21 cellular contexts compared by ENCODE assay signal in the genomic region with DNA sequence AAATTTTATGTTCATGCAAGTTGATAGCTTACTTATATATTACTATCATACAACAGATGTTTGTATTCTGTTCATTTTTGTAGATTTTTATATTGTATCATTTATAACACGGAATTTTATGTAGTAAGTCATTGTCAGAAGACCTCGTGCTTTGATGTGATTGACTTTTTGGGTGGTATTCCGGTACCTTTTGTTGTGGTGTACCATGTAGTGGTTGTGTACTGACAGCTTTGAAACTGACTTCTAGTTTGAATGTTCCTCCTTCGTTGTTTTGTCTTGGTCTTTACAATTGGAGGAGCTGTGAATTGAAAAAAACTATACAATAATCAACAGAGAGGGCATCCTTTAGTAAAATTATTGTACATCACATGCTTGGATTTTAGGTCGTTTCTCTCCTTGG.
DNase-seq lines count a peak whose midpoint lies in the region; ATAC-seq lines count a peak whose summit lies in the region.
"Had no signal": no experiment of that assay in that cellular context is flagged by ENCODE, and none has a peak within 500 bp of the region (broad histone marks: within the 10 kb centered on the region; RNA-seq: fewer than 3 reads in every experiment).

No MANE protein-coding gene starts in this region.

- peak overlapping the region; percentile 66 for H3K4me3 Mint-ChIP-seq in activated naive CD4-positive, alpha-beta T cell treated with anti-CD3 and anti-CD28 coated beads, Interleukin-2, amount 50 U/mL, for 24 hours
- no peak overlapping the region for H3K4me3 Mint-ChIP-seq in T-helper 2 cell treated with Interferon-gamma antibody and Interleukin-4, amounts not matched to agents 5 μg/mL and 100 μg/mL, for 36 hours
- H3K4me3 Mint-ChIP-seq in effector memory CD8-positive, alpha-beta T cell = peak overlapping the region; percentile 36 to 59
- no peak overlapping the region for H3K4me3 Mint-ChIP-seq in stimulated activated naive B cell treated with anti-CD40 and anti-IgM and Interleukin-4, amounts not matched to agents 10 μg/mL and 1 μg/mL and 100 μg/mL, for 72 hours
- H3K4me3 Mint-ChIP-seq: activated T-helper 1 cell treated with anti-CD3 and anti-CD28 coated beads, Interleukin-12 subunit alpha, Interleukin-12 subunit beta, Interleukin-2, Interleukin-4 antibody, amounts not matched to agents 30 ng/mL and 10 ng/mL and 1 ng/mL, durations not matched to agents 14 hours and 24 hours and 36 hours had no signal

- H3K27me3 Mint-ChIP-seq in activated naive CD4-positive, alpha-beta T cell treated with anti-CD3 and anti-CD28 coated beads, Interleukin-2, amount 50 U/mL, for 24 hours = no peaks in the 10 kb centered on the region
- no peaks in the 10 kb centered on the region for H3K27me3 Mint-ChIP-seq in T-helper 2 cell treated with Interferon-gamma antibody and Interleukin-4, amounts not matched to agents 5 μg/mL and 100 μg/mL, for 36 hours (ENCODE audit: low read depth)
- H3K27me3 Mint-ChIP-seq in effector memory CD8-positive, alpha-beta T cell = no peaks in the 10 kb centered on the region
- no peaks in the 10 kb centered on the region for H3K27me3 Mint-ChIP-seq in stimulated activated naive B cell treated with anti-CD40 and anti-IgM and Interleukin-4, amounts not matched to agents 10 μg/mL and 1 μg/mL and 100 μg/mL, for 72 hours

- no peak overlapping the region for H3K27ac Mint-ChIP-seq in activated naive CD4-positive, alpha-beta T cell treated with anti-CD3 and anti-CD28 coated beads, Interleukin-2, amount 50 U/mL, for 24 hours
- H3K27ac Mint-ChIP-seq in T-helper 2 cell treated with Interferon-gamma antibody and Interleukin-4, amounts not matched to agents 5 μg/mL and 100 μg/mL, for 36 hours = peak overlapping the region; percentile 36
- H3K27ac Mint-ChIP-seq in effector memory CD8-positive, alpha-beta T cell = peak overlapping the region; percentile 62 to 66
- H3K27ac Mint-ChIP-seq in stimulated activated naive B cell treated with anti-CD40 and anti-IgM and Interleukin-4, amounts not matched to agents 10 μg/mL and 1 μg/mL and 100 μg/mL, for 72 hours = peak overlapping the region; percentile 11
- H3K27ac Mint-ChIP-seq: activated T-helper 1 cell treated with anti-CD3 and anti-CD28 coated beads, Interleukin-12 subunit alpha, Interleukin-12 subunit beta, Interleukin-2, Interleukin-4 antibody, amounts not matched to agents 30 ng/mL and 10 ng/mL and 1 ng/mL, durations not matched to agents 14 hours and 24 hours and 36 hours had no signal

- H3K36me3 Mint-ChIP-seq in activated naive CD4-positive, alpha-beta T cell treated with anti-CD3 and anti-CD28 coated beads, Interleukin-2, amount 50 U/mL, for 24 hours = peaks cover 28% of the 10 kb centered on the region
- H3K36me3 Mint-ChIP-seq in T-helper 2 cell treated with Interferon-gamma antibody and Interleukin-4, amounts not matched to agents 5 μg/mL and 100 μg/mL, for 36 hours (ENCODE audit: low read depth) = peaks cover 73% of the 10 kb centered on the region
- H3K36me3 Mint-ChIP-seq in effector memory CD8-positive, alpha-beta T cell (ENCODE audit: insufficient read depth) = peaks cover 71% of the 10 kb centered on the region
- peaks cover 40 to 54% of the 10 kb centered on the region in 2 donors for H3K36me3 Mint-ChIP-seq in stimulated activated naive B cell treated with anti-CD40 and anti-IgM and Interleukin-4, amounts not matched to agents 10 μg/mL and 1 μg/mL and 100 μg/mL, for 72 hours

- no peak for DNase-seq in activated naive CD4-positive, alpha-beta T cell (lab: John Stamatoyannopoulos, UW)
- DNase-seq in T-helper 2 cell treated with Interferon-gamma antibody and Interleukin-4, amounts not matched to agents 5 μg/mL and 100 μg/mL, for 36 hours (ENCODE audit: low spot score) = no peak
- no peak for DNase-seq in effector memory CD8-positive, alpha-beta T cell
- DNase-seq in stimulated activated naive B cell treated with anti-CD40 and anti-IgM and Interleukin-4, amounts not matched to agents 10 μg/mL and 1 μg/mL and 100 μg/mL, for 72 hours = no peak
- no peak for DNase-seq in NCI-H2227 (lab: John Stamatoyannopoulos, UW; ENCODE audit: unreplicated experiment)
- DNase-seq: amygdala, DMS79, dorsolateral prefrontal cortex, erythroblast, foreskin melanocyte, lower lobe of right lung, NCI-H1930, NCI-H226, NCI-H82, pancreas, PC-3, SHP77 had no signal

- no peaks in the 10 kb centered on the region for H3K9me3 Mint-ChIP-seq in activated naive CD4-positive, alpha-beta T cell treated with anti-CD3 and anti-CD28 coated beads, Interleukin-2, amount 50 U/mL, for 24 hours
- H3K9me3 Mint-ChIP-seq in T-helper 2 cell treated with Interferon-gamma antibody and Interleukin-4, amounts not matched to agents 5 μg/mL and 100 μg/mL, for 36 hours = no peaks in the 10 kb centered on the region
- H3K9me3 Mint-ChIP-seq in effector memory CD8-positive, alpha-beta T cell = no peaks in the 10 kb centered on the region
- no peaks in the 10 kb centered on the region for H3K9me3 Mint-ChIP-seq in stimulated activated naive B cell treated with anti-CD40 and anti-IgM and Interleukin-4, amounts not matched to agents 10 μg/mL and 1 μg/mL and 100 μg/mL, for 72 hours
- H3K9me3 Mint-ChIP-seq: activated T-helper 1 cell treated with anti-CD3 and anti-CD28 coated beads, Interleukin-12 subunit alpha, Interleukin-12 subunit beta, Interleukin-2, Interleukin-4 antibody, amounts not matched to agents 30 ng/mL and 10 ng/mL and 1 ng/mL, durations not matched to agents 14 hours and 24 hours and 36 hours had no signal

- peak; percentile 80 for ATAC-seq in effector memory CD8-positive, alpha-beta T cell (replicated peaks)
- ATAC-seq in stimulated activated naive B cell treated with anti-CD40 and anti-IgM and Interleukin-4, amounts not matched to agents 10 μg/mL and 1 μg/mL and 100 μg/mL, for 72 hours (replicated peaks) = no peak
- ATAC-seq in HG03439 (IDR thresholded peaks at IDR 0.05; ENCODE audit: unreplicated experiment) = no peak
- ATAC-seq: PC-3, sciatic nerve had no signal

- H3K4me1 Mint-ChIP-seq in activated naive CD4-positive, alpha-beta T cell treated with anti-CD3 and anti-CD28 coated beads, Interleukin-2, amount 50 U/mL, for 24 hours = peaks cover 69% of the 10 kb centered on the region
- H3K4me1 Mint-ChIP-seq in T-helper 2 cell treated with Interferon-gamma antibody and Interleukin-4, amounts not matched to agents 5 μg/mL and 100 μg/mL, for 36 hours (ENCODE audit: low read depth) = peaks cover 40% of the 10 kb centered on the region
- peaks cover 43 to 48% of the 10 kb centered on the region in 2 donors for H3K4me1 Mint-ChIP-seq in effector memory CD8-positive, alpha-beta T cell (ENCODE audit: low read depth in 2 of 2)
- H3K4me1 Mint-ChIP-seq in stimulated activated naive B cell treated with anti-CD40 and anti-IgM and Interleukin-4, amounts not matched to agents 10 μg/mL and 1 μg/mL and 100 μg/mL, for 72 hours = peaks cover 15 to 31% of the 10 kb centered on the region in 2 donors

Comparison
In these comparisons a context has a peak if more than half of its experiments do, and no peak if none do; other contexts are left out.
1. H3K4me3 Mint-ChIP-seq: peak in activated naive CD4-positive, alpha-beta T cell treated with anti-CD3 and anti-CD28 coated beads, Interleukin-2, amount 50 U/mL, for 24 hours (single experiment) and effector memory CD8-positive, alpha-beta T cell (2 of 2); none in T-helper 2 cell treated with Interferon-gamma antibody and Interleukin-4, amounts not matched to agents 5 μg/mL and 100 μg/mL, for 36 hours (single experiment) and stimulated activated naive B cell treated with anti-CD40 and anti-IgM and Interleukin-4, amounts not matched to agents 10 μg/mL and 1 μg/mL and 100 μg/mL, for 72 hours (0 of 2).